In genomic region chr7:5653661-5654060, GRCh38 we compare ENCODE assay signal across 1 cellular context.
TF ChIP-seq lines count a peak whose summit lies in the region.

No MANE protein-coding gene starts in this region.

TF ChIP-seq in WTC11, 78 proteins besides CTCF, POLR2A, EP300 and RAD21 (continued from another document):
- TF ChIP-seq ATF3 (CRISPR knock-in tag; conservative IDR thresholded peaks at IDR 0.05), result no peak
- TF ChIP-seq PREB (CRISPR knock-in tag; IDR thresholded peaks at IDR 0.05; ENCODE audit: borderline replicate concordance), result no peak
- TF ChIP-seq CREM (CRISPR knock-in tag; IDR thresholded peaks at IDR 0.05), result no peak
- no peak for TF ChIP-seq ZBTB21 (CRISPR knock-in tag; IDR thresholded peaks at IDR 0.05; ENCODE audit: borderline replicate concordance)
- no peak for TF ChIP-seq GTF2I (CRISPR knock-in tag; conservative IDR thresholded peaks at IDR 0.05)
TF ChIP-seq in WTC11: peak in this region for 0.
